In the genomic region with DNA sequence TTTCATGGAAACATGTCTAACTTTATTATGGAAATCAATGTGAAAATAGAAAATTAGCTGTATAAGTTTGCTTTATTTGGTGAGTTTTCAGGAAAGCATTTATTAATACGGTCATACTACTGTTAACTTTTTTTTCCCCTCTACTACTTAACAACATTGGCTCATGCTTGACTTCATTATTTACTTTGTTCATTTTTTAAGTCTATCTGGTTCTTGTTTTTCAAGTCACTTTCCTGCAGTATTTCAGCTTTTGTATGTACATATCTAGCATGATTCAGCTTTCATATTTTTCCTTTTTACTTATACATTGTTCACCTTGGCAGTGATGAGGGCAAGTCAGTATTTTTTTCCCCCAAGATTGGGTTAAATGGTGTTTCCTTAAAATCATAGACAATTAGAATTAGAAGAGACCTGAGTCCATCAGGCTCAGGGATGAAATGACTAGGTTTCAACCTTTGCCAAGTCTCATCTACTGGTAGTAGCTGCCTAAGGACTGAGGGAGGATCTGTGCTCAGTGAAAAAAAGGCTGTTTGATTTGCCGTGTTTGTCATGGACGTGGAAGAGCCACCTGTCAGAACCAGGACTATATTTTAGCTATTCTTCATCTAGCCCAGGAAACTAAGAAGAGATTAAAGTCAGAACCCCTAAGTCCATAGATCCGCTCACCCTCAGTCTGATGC, we compare ENCODE assay signal across 18 cellular contexts. TPM values are rescaled to one million over a fixed set of nuclear protein-coding genes. Genes with fewer than 3 reads are reported as not detected.
DNase-seq lines count a peak whose midpoint lies in the region; ATAC-seq, FAIRE-seq and TF ChIP-seq lines count a peak whose summit lies in the region.
"Had no signal": no experiment of that assay in that cellular context is flagged by ENCODE, and none has a peak within 500 bp of the region (broad histone marks: within the 10 kb centered on the region; RNA-seq: fewer than 3 reads in every experiment).

No MANE protein-coding gene starts in this region.

- H3K4me3 ChIP-seq in Caco-2 (ENCODE audit: low read depth, low read length) = no peak overlapping the region
- H3K4me3 ChIP-seq in PC-3 (ENCODE audit: low read length) = peak overlapping the region; percentile 21; the same call in 1 of the 2 replicates
- H3K4me3 ChIP-seq in trophoblast cell (ENCODE audit: low read depth, low read length) = no peak overlapping the region
- H3K4me3 ChIP-seq: cardiac muscle cell, SK-N-MC had no signal

- H3K4me2 ChIP-seq in PC-3 (ENCODE audit: low read length) (peak overlapping the region; percentile 59), trophoblast cell (ENCODE audit: low read length) (no peak overlapping the region)

- peak overlapping the region; percentile 33 for H3K4ac ChIP-seq in trophoblast cell (ENCODE audit: low read depth, low read length)

- H3K23ac ChIP-seq in trophoblast cell (ENCODE audit: low read length) = no peak overlapping the region

- no peak overlapping the region for H4K8ac ChIP-seq in trophoblast cell (ENCODE audit: low read depth, low read length)

- intact Hi-C loops in Caco-2 (cut with micrococcal nuclease; ENCODE audit: unreplicated experiment) (no loop called here), PC-3 (cut with micrococcal nuclease) (no loop called here)

- peaks cover 17% of the 10 kb centered on the region; the same call in 1 of the 2 replicates for H4K20me1 ChIP-seq in PC-3 (ENCODE audit: low read length)

- no peaks in the 10 kb centered on the region for H3K9me3 ChIP-seq in Caco-2
- no peaks in the 10 kb centered on the region for H3K9me3 ChIP-seq in PC-3 (ENCODE audit: low read length)
- no peaks in the 10 kb centered on the region for H3K9me3 ChIP-seq in trophoblast cell (ENCODE audit: insufficient read depth, low read depth, low read length)

- no peak overlapping the region for H3K4me3 Mint-ChIP-seq in Caco-2 (ENCODE audit: unreplicated experiment)
- H3K4me3 Mint-ChIP-seq: IgD-negative memory B cell had no signal

- no peaks in the 10 kb centered on the region for H3K27me3 Mint-ChIP-seq in Caco-2 (ENCODE audit: insufficient read depth, unreplicated experiment)
- H3K27me3 Mint-ChIP-seq: CD4-positive, alpha-beta memory T cell; IgD-negative memory B cell; progenitor cell of endocrine pancreas had no signal

- H3K9me2 ChIP-seq in PC-3 (replicated peaks; ENCODE audit: low read length) = no peaks in the 10 kb centered on the region

- H3K18ac ChIP-seq in trophoblast cell (ENCODE audit: low read length) = no peak overlapping the region

- H3K27me3 ChIP-seq in Caco-2 (replicated peaks; ENCODE audit: control insufficient read depth, insufficient read depth, low read length) (no peaks in the 10 kb centered on the region), PC-3 (ENCODE audit: low read length) (no peaks in the 10 kb centered on the region), trophoblast cell (ENCODE audit: insufficient read depth, low read length) (no peaks in the 10 kb centered on the region)
- H3K27me3 ChIP-seq: cardiac muscle cell had no signal

- no peak overlapping the region for H2BK12ac ChIP-seq in trophoblast cell (ENCODE audit: low read length)

- H3F3A ChIP-seq in PC-3 (ENCODE audit: low read length, unreplicated experiment) = no peaks in the 10 kb centered on the region

- POLR2A ChIA-PET in Caco-2 (lab: Charles Lee) (interaction anchor here (1.1 kb wide), 1 partner anchor 15 kb away, joined by 3 read pairs; a partner anchor contains a TSS), PC-3 (lab: Charles Lee; ENCODE audit: unreplicated experiment) (interaction anchor here (0.7 kb wide), 1 partner anchor 20 kb away, joined by 3 read pairs; no protein-coding TSS in a partner anchor)

- H2AK5ac ChIP-seq in trophoblast cell (ENCODE audit: low read length) = no peak overlapping the region

- CTCF ChIA-PET in Caco-2 (lab: Charles Lee) = no interaction called here
- CTCF ChIA-PET in PC-3 (lab: Charles Lee) = no interaction called here

- ATAC-seq in PC-3 (peak; percentile 45), GM19397 (IDR thresholded peaks at IDR 0.05; ENCODE audit: unreplicated experiment) (no peak)

- peaks cover 34% of the 10 kb centered on the region for H3K4me1 Mint-ChIP-seq in Caco-2 (ENCODE audit: low read depth, unreplicated experiment)

- H2BK5ac ChIP-seq in trophoblast cell (ENCODE audit: low read depth, low read length, poor library complexity) = no peak overlapping the region

- peaks cover 17% of the 10 kb centered on the region for H3K36me3 Mint-ChIP-seq in Caco-2 (ENCODE audit: insufficient read depth, unreplicated experiment)

- H2AFZ ChIP-seq in PC-3 (ENCODE audit: low read length) (no peak overlapping the region), trophoblast cell (ENCODE audit: insufficient read depth, low read length, poor library complexity) (no peak overlapping the region)

- no peaks in the 10 kb centered on the region for H3K36me3 ChIP-seq in Caco-2 (ENCODE audit: control insufficient read depth, insufficient read depth, low read length)
- no peaks in the 10 kb centered on the region for H3K36me3 ChIP-seq in PC-3 (ENCODE audit: low read depth, low read length)
- H3K36me3 ChIP-seq in trophoblast cell (ENCODE audit: control insufficient read depth in 1 of 2, insufficient read depth in 2 of 2, low read length in 2 of 2) = no peaks in the 10 kb centered on the region
- H3K36me3 ChIP-seq: cardiac muscle cell had no signal

- peak overlapping the region; percentile 62 for H3K27ac Mint-ChIP-seq in Caco-2 (ENCODE audit: unreplicated experiment)
- H3K27ac Mint-ChIP-seq: progenitor cell of endocrine pancreas had no signal

- no peak overlapping the region for H4K12ac ChIP-seq in trophoblast cell (ENCODE audit: low read depth, low read length)

- TF ChIP-seq POLR2A in GM12892 (IDR thresholded peaks at IDR 0.05; ENCODE audit: low read depth, low read length) = no peak

- DNase-seq in Caco-2 = no peak
- DNase-seq in PC-3 = peak; percentile 55
- no peak for DNase-seq in epithelial cell of prostate (ENCODE audit: low read depth, low spot score)
- no peak for DNase-seq in trophoblast cell
- no peak for DNase-seq in CD1c-positive myeloid dendritic cell (ENCODE audit: extremely low spot score)
- no peak for DNase-seq in SK-N-DZ (ENCODE audit: low spot score)
- DNase-seq in GM12892 (ENCODE audit: insufficient read length) = no peak
- DNase-seq: activated CD4-positive, CD25-positive, alpha-beta regulatory T cell; activated T-cell treated with anti-CD3 and anti-CD28 coated beads, Interleukin-2, amount 50 U/mL, for 1 hour; CD4-positive, alpha-beta memory T cell; NCI-H1436 treated with DMSO at 0.1 percent for 48 hours; NCI-H748 treated with DMSO at 0.1 percent for 48 hours; stimulated activated CD4-positive, alpha-beta T cell treated with anti-CD3 and anti-CD28 coated beads, Interleukin-2, amount 100 ng/mL, for 24 hours had no signal

- no peaks in the 10 kb centered on the region for H3K9me3 Mint-ChIP-seq in Caco-2 (ENCODE audit: unreplicated experiment)
- H3K9me3 Mint-ChIP-seq: CD4-positive, alpha-beta memory T cell; IgD-negative memory B cell had no signal

- FAIRE-seq in GM12892 (lab: Jason Lieb, UNC) = no peak

- H2BK120ac ChIP-seq in trophoblast cell (ENCODE audit: insufficient read depth, low read length, poor library complexity) = no peak overlapping the region

- no CpG with 5 or more reads among the region's 4 CpGs for WGBS in trophoblast cell (ENCODE audit: extremely low coverage, insufficient coverage, insufficient read length)

- H3K4me1 ChIP-seq in Caco-2 = peaks cover 55% of the 10 kb centered on the region
- H3K4me1 ChIP-seq in PC-3 (ENCODE audit: insufficient read depth, low read length) = peaks cover 54% of the 10 kb centered on the region
- peaks cover 0 to 5% of the 10 kb centered on the region in 2 experiments for H3K4me1 ChIP-seq in trophoblast cell (ENCODE audit: control insufficient read depth in 1 of 2, insufficient read depth in 2 of 2, low read length in 2 of 2)

- no peaks in the 10 kb centered on the region for H3K79me1 ChIP-seq in trophoblast cell (ENCODE audit: low read length)

- TF ChIP-seq CTCF in Caco-2 (IDR thresholded peaks at IDR 0.05; ENCODE audit: insufficient read depth in 1 of 2, low read depth in 1 of 2, low read length in 1 of 2, severe bottlenecking in 1 of 2, unreplicated experiment in 1 of 2) = no peak
- no peak for TF ChIP-seq CTCF in PC-3 (conservative IDR thresholded peaks at IDR 0.05; ENCODE audit: low read depth, low read length)

- H3K14ac ChIP-seq in trophoblast cell (ENCODE audit: low read length) = no peak overlapping the region

- BruUV-seq in Caco-2 (replicated peaks; lab: Mats Ljungman, UMichigan) (no TSS peak), PC-3 (replicated peaks; lab: Mats Ljungman, UMichigan) (no TSS peak)

- H3K9ac ChIP-seq in PC-3 (ENCODE audit: low read length) (peak overlapping the region; percentile 29; the same call in 1 of the 2 replicates), trophoblast cell (ENCODE audit: low read length) (no peak overlapping the region)

- peaks cover 98% of the 10 kb centered on the region for H3K79me2 ChIP-seq in PC-3 (ENCODE audit: low read length)
- H3K79me2 ChIP-seq in trophoblast cell (ENCODE audit: control insufficient read depth, insufficient read depth, low read length, poor library complexity) = no peaks in the 10 kb centered on the region

- H4K91ac ChIP-seq in trophoblast cell (ENCODE audit: low read depth, low read length) = no peak overlapping the region

- H3K27ac ChIP-seq in PC-3 (ENCODE audit: low read length) (peak overlapping the region; percentile 82), epithelial cell of prostate (peak overlapping the region; percentile 90), trophoblast cell (ENCODE audit: low read depth, low read length) (no peak overlapping the region)
- H3K27ac ChIP-seq: cardiac muscle cell, SK-N-MC had no signal

RNA-seq across cellular contexts. Expression of a gene that starts 15.4 kb away (rescaled TPM):
- 46.8 and 54.4 TPM in 2 replicates for total RNA-seq in Caco-2 (2022)
- total RNA-seq in PC-3 (2014; rRNA removed) = 35.5 and 43.9 TPM in 2 replicates
- polyA plus RNA-seq in trophoblast cell (2013) = 36.0 and 36.1 TPM in 2 replicates
- polyA plus RNA-seq in SK-N-DZ (2014; cell fraction: cytosol; rRNA removed) = 12.3 and 12.5 TPM in 2 replicates
- 3.1 and 11.6 TPM in 2 replicates for polyA plus RNA-seq in SK-N-DZ (2014; cell fraction: nucleus; rRNA removed)
- 22.3 TPM for polyA plus RNA-seq in GM12892 (2012; ENCODE audit: missing spikeins)
